In the genomic region with DNA sequence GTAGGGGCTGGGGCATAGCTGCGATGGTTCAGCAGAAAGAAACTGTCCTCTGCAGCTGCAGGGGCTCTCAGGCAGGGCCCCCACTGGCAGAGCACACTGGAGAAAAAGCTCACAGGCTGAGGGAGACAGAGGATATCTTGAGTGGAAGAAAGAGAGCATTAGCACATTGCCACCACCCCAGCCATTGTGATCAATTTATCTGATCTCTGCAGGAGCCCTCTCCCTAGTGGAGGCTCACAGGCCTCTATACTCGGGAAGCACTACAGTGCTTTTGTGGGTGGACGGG, we compare ENCODE assay signal across 2 cellular contexts.
TF ChIP-seq lines count a peak whose summit lies in the region.

No MANE protein-coding gene starts in this region.

TF ChIP-seq in SK-N-SH treated with all-trans-retinoic acid at 6 μM for 48 hours, 23 proteins besides CTCF, POLR2A, EP300 and RAD21:
- no peak for TF ChIP-seq RARB (CRISPR knock-in tag; IDR thresholded peaks at IDR 0.05)
- TF ChIP-seq ZNF565 (CRISPR knock-in tag; conservative IDR thresholded peaks at IDR 0.05; ENCODE audit: low read depth) = no peak
- TF ChIP-seq ISL1 (CRISPR knock-in tag; IDR thresholded peaks at IDR 0.05) = no peak
- TF ChIP-seq BACH2 (CRISPR knock-in tag; IDR thresholded peaks at IDR 0.05; ENCODE audit: borderline replicate concordance) = no peak
- no peak for TF ChIP-seq TCF4 (CRISPR knock-in tag; IDR thresholded peaks at IDR 0.05; ENCODE audit: borderline replicate concordance)
- TF ChIP-seq, protein P1, sequence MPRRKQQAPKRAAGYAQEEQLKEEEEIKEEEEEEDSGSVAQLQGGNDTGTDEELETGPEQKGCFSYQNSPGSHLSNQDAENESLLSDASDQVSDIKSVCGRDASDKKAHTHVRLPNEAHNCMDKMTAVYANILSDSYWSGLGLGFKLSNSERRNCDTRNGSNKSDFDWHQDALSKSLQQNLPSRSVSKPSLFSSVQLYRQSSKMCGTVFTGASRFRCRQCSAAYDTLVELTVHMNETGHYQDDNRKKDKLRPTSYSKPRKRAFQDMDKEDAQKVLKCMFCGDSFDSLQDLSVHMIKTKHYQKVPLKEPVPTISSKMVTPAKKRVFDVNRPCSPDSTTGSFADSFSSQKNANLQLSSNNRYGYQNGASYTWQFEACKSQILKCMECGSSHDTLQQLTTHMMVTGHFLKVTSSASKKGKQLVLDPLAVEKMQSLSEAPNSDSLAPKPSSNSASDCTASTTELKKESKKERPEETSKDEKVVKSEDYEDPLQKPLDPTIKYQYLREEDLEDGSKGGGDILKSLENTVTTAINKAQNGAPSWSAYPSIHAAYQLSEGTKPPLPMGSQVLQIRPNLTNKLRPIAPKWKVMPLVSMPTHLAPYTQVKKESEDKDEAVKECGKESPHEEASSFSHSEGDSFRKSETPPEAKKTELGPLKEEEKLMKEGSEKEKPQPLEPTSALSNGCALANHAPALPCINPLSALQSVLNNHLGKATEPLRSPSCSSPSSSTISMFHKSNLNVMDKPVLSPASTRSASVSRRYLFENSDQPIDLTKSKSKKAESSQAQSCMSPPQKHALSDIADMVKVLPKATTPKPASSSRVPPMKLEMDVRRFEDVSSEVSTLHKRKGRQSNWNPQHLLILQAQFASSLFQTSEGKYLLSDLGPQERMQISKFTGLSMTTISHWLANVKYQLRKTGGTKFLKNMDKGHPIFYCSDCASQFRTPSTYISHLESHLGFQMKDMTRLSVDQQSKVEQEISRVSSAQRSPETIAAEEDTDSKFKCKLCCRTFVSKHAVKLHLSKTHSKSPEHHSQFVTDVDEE (CRISPR knock-in tag; IDR thresholded peaks at IDR 0.05) = no peak
- no peak for TF ChIP-seq PPARA (CRISPR knock-in tag; IDR thresholded peaks at IDR 0.05; ENCODE audit: borderline replicate concordance)
- no peak for TF ChIP-seq ARNTL (CRISPR knock-in tag; IDR thresholded peaks at IDR 0.05; ENCODE audit: borderline replicate concordance, low read depth)
- TF ChIP-seq ZFP3 (CRISPR knock-in tag; IDR thresholded peaks at IDR 0.05) = no peak
- no peak for TF ChIP-seq ZNF8 (CRISPR knock-in tag; IDR thresholded peaks at IDR 0.05)
TF ChIP-seq in SK-N-SH treated with all-trans-retinoic acid at 6 μM for 48 hours: peak in this region for 0.

TF ChIP-seq in SK-N-SH, 30 proteins besides CTCF, POLR2A, EP300 and RAD21:
- TF ChIP-seq TAF1 (IDR thresholded peaks at IDR 0.05; ENCODE audit: borderline replicate concordance, low read depth, low read length) (no peak), RCOR1 (IDR thresholded peaks at IDR 0.05; ENCODE audit: low read length) (no peak), MEF2A (IDR thresholded peaks at IDR 0.05; ENCODE audit: borderline replicate concordance, low read depth) (no peak), CHD2 (IDR thresholded peaks at IDR 0.05; ENCODE audit: low read length, partially characterized antibody) (no peak), TEAD4 (IDR thresholded peaks at IDR 0.05; ENCODE audit: borderline replicate concordance, insufficient read depth) (no peak)
- TF ChIP-seq, protein P2, sequence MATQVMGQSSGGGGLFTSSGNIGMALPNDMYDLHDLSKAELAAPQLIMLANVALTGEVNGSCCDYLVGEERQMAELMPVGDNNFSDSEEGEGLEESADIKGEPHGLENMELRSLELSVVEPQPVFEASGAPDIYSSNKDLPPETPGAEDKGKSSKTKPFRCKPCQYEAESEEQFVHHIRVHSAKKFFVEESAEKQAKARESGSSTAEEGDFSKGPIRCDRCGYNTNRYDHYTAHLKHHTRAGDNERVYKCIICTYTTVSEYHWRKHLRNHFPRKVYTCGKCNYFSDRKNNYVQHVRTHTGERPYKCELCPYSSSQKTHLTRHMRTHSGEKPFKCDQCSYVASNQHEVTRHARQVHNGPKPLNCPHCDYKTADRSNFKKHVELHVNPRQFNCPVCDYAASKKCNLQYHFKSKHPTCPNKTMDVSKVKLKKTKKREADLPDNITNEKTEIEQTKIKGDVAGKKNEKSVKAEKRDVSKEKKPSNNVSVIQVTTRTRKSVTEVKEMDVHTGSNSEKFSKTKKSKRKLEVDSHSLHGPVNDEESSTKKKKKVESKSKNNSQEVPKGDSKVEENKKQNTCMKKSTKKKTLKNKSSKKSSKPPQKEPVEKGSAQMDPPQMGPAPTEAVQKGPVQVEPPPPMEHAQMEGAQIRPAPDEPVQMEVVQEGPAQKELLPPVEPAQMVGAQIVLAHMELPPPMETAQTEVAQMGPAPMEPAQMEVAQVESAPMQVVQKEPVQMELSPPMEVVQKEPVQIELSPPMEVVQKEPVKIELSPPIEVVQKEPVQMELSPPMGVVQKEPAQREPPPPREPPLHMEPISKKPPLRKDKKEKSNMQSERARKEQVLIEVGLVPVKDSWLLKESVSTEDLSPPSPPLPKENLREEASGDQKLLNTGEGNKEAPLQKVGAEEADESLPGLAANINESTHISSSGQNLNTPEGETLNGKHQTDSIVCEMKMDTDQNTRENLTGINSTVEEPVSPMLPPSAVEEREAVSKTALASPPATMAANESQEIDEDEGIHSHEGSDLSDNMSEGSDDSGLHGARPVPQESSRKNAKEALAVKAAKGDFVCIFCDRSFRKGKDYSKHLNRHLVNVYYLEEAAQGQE (IDR thresholded peaks at IDR 0.05; ENCODE audit: low read depth, low read length) = no peak
